In genomic region chr4:37729649-37730004, GRCh38 we compare ENCODE assay signal across 22 cellular contexts.
"Had no signal": no experiment of that assay in that cellular context is flagged by ENCODE, and none has a peak within 500 bp of the region (broad histone marks: within the 10 kb centered on the region; RNA-seq: fewer than 3 reads in every experiment).

No MANE protein-coding gene starts in this region.

- H3K27ac Mint-ChIP-seq: activated CD4-positive, alpha-beta T cell treated with anti-CD3 and anti-CD28 coated beads, Interleukin-2, amount 10 ng/mL, durations not matched to agents 7 days and 5 days; effector memory CD8-positive, alpha-beta T cell; stimulated activated memory B cell treated with anti-CD40 and anti-IgM and Interleukin-4, amounts not matched to agents 10 μg/mL and 1 μg/mL and 100 μg/mL, for 72 hours had no signal

- H3K4me1 Mint-ChIP-seq: stimulated activated memory B cell treated with anti-CD40 and anti-IgM and Interleukin-4, amounts not matched to agents 10 μg/mL and 1 μg/mL and 100 μg/mL, for 72 hours had no signal

- H3K4me1 ChIP-seq: sigmoid colon, testis had no signal

- H3K9me3 Mint-ChIP-seq: activated CD4-positive, alpha-beta T cell treated with anti-CD3 and anti-CD28 coated beads, Interleukin-2, amount 10 ng/mL, durations not matched to agents 7 days and 5 days; effector memory CD8-positive, alpha-beta T cell; nephron progenitor cell; stimulated activated memory B cell treated with anti-CD40 and anti-IgM and Interleukin-4, amounts not matched to agents 10 μg/mL and 1 μg/mL and 100 μg/mL, for 72 hours had no signal

- H3K9me3 ChIP-seq: lower lobe of right lung, sigmoid colon, spleen, testis, upper lobe of right lung had no signal

- H3K36me3 ChIP-seq: lower lobe of right lung, sigmoid colon, spleen, upper lobe of right lung had no signal

- H3K4me3 Mint-ChIP-seq: activated CD4-positive, alpha-beta T cell treated with anti-CD3 and anti-CD28 coated beads, Interleukin-2, amount 10 ng/mL, durations not matched to agents 7 days and 5 days; effector memory CD8-positive, alpha-beta T cell; nephron progenitor cell; stimulated activated memory B cell treated with anti-CD40 and anti-IgM and Interleukin-4, amounts not matched to agents 10 μg/mL and 1 μg/mL and 100 μg/mL, for 72 hours had no signal

- DNase-seq: activated CD4-positive, alpha-beta T cell treated with anti-CD3 and anti-CD28 coated beads, Interleukin-2, amount 10 ng/mL, durations not matched to agents 7 days and 5 days; activated CD8-positive, alpha-beta memory T cell treated with anti-CD3 and anti-CD28 coated beads, Interleukin-2, amount 50 U/mL, for 48 hours; activated effector memory CD4-positive, alpha-beta T cell treated with Interleukin-2 at 50 U/mL for 16 hours; activated naive CD4-positive, alpha-beta T cell treated with anti-CD3 and anti-CD28 coated beads, Interleukin-2, amount 50 U/mL, for 16 hours; activated T-cell treated with anti-CD3 and anti-CD28 coated beads, Interleukin-2, amount 50 U/mL, for 48 hours; aorta; dermis blood vessel endothelial cell; effector memory CD8-positive, alpha-beta T cell; foreskin fibroblast; left colon; lower lobe of right lung; midbrain; nephron progenitor cell; sigmoid colon; spleen; stimulated activated CD4-positive, alpha-beta T cell treated with anti-CD3 and anti-CD28 coated beads, Interleukin-4, amount 100 ng/mL, for 4 hours; T-helper 1 cell; T-helper 9 cell; testis; upper lobe of right lung had no signal

- ATAC-seq: activated CD4-positive, CD25-positive, alpha-beta regulatory T cell treated with anti-CD3 and anti-CD28 coated beads, Interleukin-2, amount 50 U/mL, for 24 hours; effector memory CD8-positive, alpha-beta T cell; left colon; stimulated activated memory B cell treated with anti-CD40 and anti-IgM and Interleukin-4, amounts not matched to agents 10 μg/mL and 1 μg/mL and 100 μg/mL, for 72 hours had no signal

- H3K27me3 Mint-ChIP-seq: effector memory CD8-positive, alpha-beta T cell; stimulated activated memory B cell treated with anti-CD40 and anti-IgM and Interleukin-4, amounts not matched to agents 10 μg/mL and 1 μg/mL and 100 μg/mL, for 72 hours had no signal

- H3K4me3 ChIP-seq: lower lobe of right lung, sigmoid colon, spleen, testis, upper lobe of right lung had no signal

- H3K36me3 Mint-ChIP-seq: stimulated activated memory B cell treated with anti-CD40 and anti-IgM and Interleukin-4, amounts not matched to agents 10 μg/mL and 1 μg/mL and 100 μg/mL, for 72 hours had no signal

- H3K27me3 ChIP-seq: sigmoid colon, spleen, testis, upper lobe of right lung had no signal

- H3K27ac ChIP-seq: lower lobe of right lung, sigmoid colon, spleen, testis, upper lobe of right lung had no signal
